ENCODE assay signal across 18 cellular contexts in genomic region chr2:182921234-182921633, GRCh38. TPM values are rescaled to one million over a fixed set of nuclear protein-coding genes. Genes with fewer than 3 reads are reported as not detected.
DNase-seq lines count a peak whose midpoint lies in the region; ATAC-seq and TF ChIP-seq lines count a peak whose summit lies in the region.
"Had no signal": no experiment of that assay in that cellular context is flagged by ENCODE, and none has a peak within 500 bp of the region (broad histone marks: within the 10 kb centered on the region; RNA-seq: fewer than 3 reads in every experiment).

No MANE protein-coding gene starts in this region.

- no peaks in the 10 kb centered on the region for H4K20me1 ChIP-seq in SU-DHL-6 (ENCODE audit: low read depth, low read length)

- H2AFZ ChIP-seq in SU-DHL-6 (ENCODE audit: low read depth, low read length, severe bottlenecking), result no peak overlapping the region

- H3K4me3 ChIP-seq in SU-DHL-6 (ENCODE audit: insufficient read depth, low read length, poor library complexity, severe bottlenecking) (no peak overlapping the region), right cardiac atrium (ENCODE audit: low read length) (no peak overlapping the region), BE2C (ENCODE audit: low read depth, low read length) (no peak overlapping the region), uterus (no peak overlapping the region)

- DNase-seq in NCI-H187 treated with DMSO at 0.1 percent for 48 hours (lab: John Stamatoyannopoulos, UW) (no peak), right cardiac atrium (no peak), BE2C (no peak), uterus (no peak)
- DNase-seq: activated CD8-positive, alpha-beta memory T cell treated with anti-CD3 and anti-CD28 coated beads for 24 hours; central memory CD4-positive, alpha-beta T cell; effector memory CD8-positive, alpha-beta T cell; NCI-H1694 treated with DMSO at 0.1 percent for 48 hours; NCI-H510A treated with DMSO at 0.1 percent for 48 hours; PC-3; stimulated activated CD4-positive, alpha-beta T cell treated with anti-CD3 and anti-CD28 coated beads, Interleukin-2, amount 100 ng/mL, for 24 hours had no signal

- peak; percentile 48 for ATAC-seq in GM18519 (IDR thresholded peaks at IDR 0.05; ENCODE audit: low FRiP score, unreplicated experiment)
- ATAC-seq in GM21390 (IDR thresholded peaks at IDR 0.05; ENCODE audit: unreplicated experiment), result peak; percentile 48
- peak; percentile 51 for ATAC-seq in HG03066 (IDR thresholded peaks at IDR 0.05; ENCODE audit: low read depth, unreplicated experiment)
- ATAC-seq in right cardiac atrium, result no peak
- ATAC-seq: effector memory CD8-positive, alpha-beta T cell; PC-3; sciatic nerve had no signal

- H3K27me3 ChIP-seq in SU-DHL-6 (ENCODE audit: low read length) (no peaks in the 10 kb centered on the region), right cardiac atrium (ENCODE audit: control insufficient read depth, insufficient read depth) (no peaks in the 10 kb centered on the region), BE2C (no peaks in the 10 kb centered on the region), uterus (no peaks in the 10 kb centered on the region)
- H3K27me3 ChIP-seq: neutrophil had no signal

- TF ChIP-seq CTCF in SU-DHL-6 (IDR thresholded peaks at IDR 0.05; ENCODE audit: insufficient read depth, low read length, poor library complexity, severe bottlenecking), result no peak
- no peak for TF ChIP-seq CTCF in BE2C (IDR thresholded peaks at IDR 0.05; ENCODE audit: low read depth, low read length)
- TF ChIP-seq CTCF in uterus (IDR thresholded peaks at IDR 0.05), result no peak

- no peaks in the 10 kb centered on the region for H3K4me1 ChIP-seq in right cardiac atrium (ENCODE audit: control insufficient read depth, insufficient read depth, low read length)
- no peaks in the 10 kb centered on the region for H3K4me1 ChIP-seq in BE2C
- H3K4me1 ChIP-seq in uterus, result no peaks in the 10 kb centered on the region

- peak overlapping the region; percentile 30 for H3K4me2 ChIP-seq in SU-DHL-6 (ENCODE audit: low read depth, low read length, poor library complexity, severe bottlenecking)

- no peaks in the 10 kb centered on the region for H3K79me2 ChIP-seq in SU-DHL-6 (ENCODE audit: insufficient read depth, low read length)

- intact Hi-C loops in right cardiac atrium (cut with DNase I), result no loop called here
- intact Hi-C loops in uterus (cut with DNase I; ENCODE audit: low total_unique reads), result no loop called here

- H3K9me3 ChIP-seq in SU-DHL-6 (ENCODE audit: insufficient read depth, low read length) (no peaks in the 10 kb centered on the region), right cardiac atrium (ENCODE audit: control insufficient read depth, low read length) (no peaks in the 10 kb centered on the region), BE2C (no peaks in the 10 kb centered on the region), uterus (no peaks in the 10 kb centered on the region)
- H3K9me3 ChIP-seq: neutrophil had no signal

- no peaks in the 10 kb centered on the region for H3K36me3 ChIP-seq in SU-DHL-6 (ENCODE audit: low read length)
- no peaks in the 10 kb centered on the region; the same call in none of the 2 replicates for H3K36me3 ChIP-seq in BE2C
- no peaks in the 10 kb centered on the region for H3K36me3 ChIP-seq in uterus
- H3K36me3 ChIP-seq: neutrophil had no signal

- TF ChIP-seq POLR2A in uterus (IDR thresholded peaks at IDR 0.05), result no peak

- no peak overlapping the region for H3K9ac ChIP-seq in SU-DHL-6 (ENCODE audit: low read length)

- H3F3A ChIP-seq in SU-DHL-6 (ENCODE audit: insufficient read depth), result no peaks in the 10 kb centered on the region

- no peaks in the 10 kb centered on the region for H3K9me2 ChIP-seq in SU-DHL-6 (replicated peaks; ENCODE audit: insufficient read depth, low read length)

- H3K27ac ChIP-seq in SU-DHL-6 (ENCODE audit: low read depth, low read length) (no peak overlapping the region), right cardiac atrium (ENCODE audit: low read length) (no peak overlapping the region), uterus (no peak overlapping the region)
- H3K27ac ChIP-seq: neutrophil, VCaP had no signal

RNA-seq across cellular contexts. Expression of gene FRZB, which starts 54.8 kb away (rescaled TPM):
- total RNA-seq in right cardiac atrium, result 1 to 10 TPM; 3.1 to 7.1 (median 5.1) TPM
- 2.8 TPM for polyA plus RNA-seq in right cardiac atrium
- polyA plus RNA-seq in BE2C (2012; ENCODE audit: insufficient read depth, insufficient read length, low read depth), result 1.2 TPM
- total RNA-seq in uterus, result 10 to 100 TPM in 1 of 4 donors, 1 to 10 TPM in 2, under 1 TPM in 1; 0.29 to 15.1 (median 7.3) TPM

Comparison
In these comparisons a context has a peak if more than half of its experiments do, and no peak if none do; other contexts are left out.
1. ATAC-seq: peak in GM18519 (single experiment), GM21390 (single experiment) and HG03066 (single experiment); none in right cardiac atrium (0 of 2).